In genomic region chr11:88103337-88104206, GRCh38 we compare ENCODE assay signal across 8 cellular contexts.
DNase-seq lines count a peak whose midpoint lies in the region; ATAC-seq and TF ChIP-seq lines count a peak whose summit lies in the region.

No MANE protein-coding gene starts in this region.

- no peaks in the 10 kb centered on the region for H3K27me3 ChIP-seq in esophagus muscularis mucosa

- no peak overlapping the region for H3K27ac Mint-ChIP-seq in effector memory CD8-positive, alpha-beta T cell
- H3K27ac Mint-ChIP-seq in osteocyte (ENCODE audit: unreplicated experiment): no peak overlapping the region

- no peaks in the 10 kb centered on the region for H3K36me3 Mint-ChIP-seq in effector memory CD8-positive, alpha-beta T cell (ENCODE audit: insufficient read depth)
- no peaks in the 10 kb centered on the region for H3K36me3 Mint-ChIP-seq in osteocyte (ENCODE audit: unreplicated experiment)

- H3K4me1 Mint-ChIP-seq in effector memory CD8-positive, alpha-beta T cell (ENCODE audit: low read depth in 2 of 2): peaks cover 0 to 3% of the 10 kb centered on the region in 2 donors
- H3K4me1 Mint-ChIP-seq in osteocyte (ENCODE audit: unreplicated experiment): no peaks in the 10 kb centered on the region

- no peaks in the 10 kb centered on the region for H3K9me3 Mint-ChIP-seq in effector memory CD8-positive, alpha-beta T cell
- peaks cover 6% of the 10 kb centered on the region for H3K9me3 Mint-ChIP-seq in osteocyte (ENCODE audit: unreplicated experiment)

- ATAC-seq in GM21723 (IDR thresholded peaks at IDR 0.05; ENCODE audit: unreplicated experiment): peak; percentile 95
- ATAC-seq in effector memory CD8-positive, alpha-beta T cell (replicated peaks): peak; percentile 86

- intact Hi-C loops in esophagus muscularis mucosa (cut with DNase I): no loop called here

- DNase-seq in A172 (ENCODE audit: low spot score) (peak; percentile 77), EL (peak; percentile 63), HuH-7 (ENCODE audit: low spot score) (peak; percentile 36), SKM-1 (lab: John Stamatoyannopoulos, UW; ENCODE audit: unreplicated experiment) (peak; percentile 3), osteocyte (ENCODE audit: extremely low spot score, unreplicated experiment) (no peak), esophagus muscularis mucosa (ENCODE audit: extremely low spot score) (no peak)
- DNase-seq in effector memory CD8-positive, alpha-beta T cell: peak; percentile 23 to 27 (median 27)

- 86% methylated on average over 7 of the region's 9 CpGs for WGBS in esophagus muscularis mucosa

- no peaks in the 10 kb centered on the region for H3K9me3 ChIP-seq in esophagus muscularis mucosa

- H3K4me3 ChIP-seq in esophagus muscularis mucosa: no peak overlapping the region

- peaks cover 5 to 28% of the 10 kb centered on the region in 2 donors for H3K27me3 Mint-ChIP-seq in effector memory CD8-positive, alpha-beta T cell
- peaks cover 4% of the 10 kb centered on the region for H3K27me3 Mint-ChIP-seq in osteocyte (ENCODE audit: unreplicated experiment)

- H3K36me3 ChIP-seq in esophagus muscularis mucosa: no peaks in the 10 kb centered on the region

- TF ChIP-seq CTCF in osteocyte (IDR thresholded peaks at IDR 0.05): peak; percentile 57
- TF ChIP-seq CTCF in esophagus muscularis mucosa (IDR thresholded peaks at IDR 0.05): peak in 1 of 3 experiments; percentile 29

- TF ChIP-seq POLR2A in esophagus muscularis mucosa (IDR thresholded peaks at IDR 0.05; ENCODE audit: low read depth): no peak

- no peaks in the 10 kb centered on the region for H3K4me1 ChIP-seq in esophagus muscularis mucosa

- no peak overlapping the region for H3K27ac ChIP-seq in esophagus muscularis mucosa (replicated peaks in 1 of 4)

- H3K4me3 Mint-ChIP-seq in effector memory CD8-positive, alpha-beta T cell: no peak overlapping the region
- H3K4me3 Mint-ChIP-seq in osteocyte (ENCODE audit: unreplicated experiment): no peak overlapping the region

- no peak for TF ChIP-seq EP300 in esophagus muscularis mucosa (IDR thresholded peaks at IDR 0.05)

Comparison
In these comparisons a context has a peak if more than half of its experiments do, and no peak if none do; other contexts are left out.
1. DNase-seq: peak in A172 (single experiment), EL (single experiment), HuH-7 (single experiment), SKM-1 (single experiment) and effector memory CD8-positive, alpha-beta T cell (3 of 3); none in osteocyte (single experiment) and esophagus muscularis mucosa (single experiment).